In genomic region chr5:16881253-16881652, GRCh38 we compare ENCODE assay signal across 17 cellular contexts. TPM values are rescaled to one million over a fixed set of nuclear protein-coding genes. Genes with fewer than 3 reads are reported as not detected.
DNase-seq lines count a peak whose midpoint lies in the region; ATAC-seq, FAIRE-seq and TF ChIP-seq lines count a peak whose summit lies in the region.
"Had no signal": no experiment of that assay in that cellular context is flagged by ENCODE, and none has a peak within 500 bp of the region (broad histone marks: within the 10 kb centered on the region; RNA-seq: fewer than 3 reads in every experiment).

No MANE protein-coding gene starts in this region.

- intact Hi-C loops in psoas muscle (cut with DNase I), result no loop called here

- no peak for TF ChIP-seq CTCF in psoas muscle (IDR thresholded peaks at IDR 0.05)

- peak; percentile 62 for FAIRE-seq in islet of Langerhans (lab: Jason Lieb, UNC)

- WGBS in psoas muscle, 3 donors, result 51 to 73% (median 62%) methylated on average over 3 of the region's 3 CpGs

- H3K4me3 ChIP-seq in psoas muscle (no peak overlapping the region), HAP-1 (no peak overlapping the region)
- H3K4me3 ChIP-seq: cardiac muscle cell, GM23248, sigmoid colon had no signal

- H3K4me1 ChIP-seq in psoas muscle (peaks cover 13% of the 10 kb centered on the region), HAP-1 (peaks cover 5% of the 10 kb centered on the region; the same call in 1 of the 2 replicates)
- H3K4me1 ChIP-seq: sigmoid colon had no signal

- H3K36me3 ChIP-seq in psoas muscle (ENCODE audit: insufficient read depth in 1 of 2, low read depth in 1 of 2), result no peaks in the 10 kb centered on the region
- peaks cover 1% of the 10 kb centered on the region; the same call in 1 of the 2 replicates for H3K36me3 ChIP-seq in HAP-1 (replicated peaks)
- H3K36me3 ChIP-seq: cardiac muscle cell, sigmoid colon had no signal

- peak overlapping the region; percentile 54 for H3K27ac ChIP-seq in psoas muscle
- H3K27ac ChIP-seq: cardiac muscle cell, GM23248, sigmoid colon had no signal

- H3K27me3 ChIP-seq in psoas muscle (ENCODE audit: insufficient read depth in 3 of 3, low read length in 2 of 3) (no peaks in the 10 kb centered on the region), HAP-1 (ENCODE audit: low read depth) (no peaks in the 10 kb centered on the region)
- H3K27me3 ChIP-seq: cardiac muscle cell, sigmoid colon had no signal

- peak; percentile 96 for DNase-seq in DMS53 (lab: John Stamatoyannopoulos, UW)
- DNase-seq in NCI-H526 (lab: John Stamatoyannopoulos, UW), result peak; percentile 94 to 95
- DNase-seq in psoas muscle, result no peak
- DNase-seq in activated CD4-positive, alpha-beta T cell treated with anti-CD3 and anti-CD28 coated beads, Interleukin-2, amount 50 U/mL, for 4 hours, result no peak
- DNase-seq in HAP-1 (ENCODE audit: low spot score in 2 of 2), result no peak
- DNase-seq: activated CD4-positive, CD25-positive, alpha-beta regulatory T cell; effector CD4-positive, alpha-beta T cell; GM23248; KBM-7; NCI-H2171; SHP77 treated with DMSO at 0.1 percent for 48 hours; sigmoid colon; stimulated activated CD4-positive, alpha-beta T cell treated with anti-CD3 and anti-CD28 coated beads, Interleukin-4, amount 100 ng/mL, for 1 hour had no signal

- no peaks in the 10 kb centered on the region for H3K9me3 ChIP-seq in psoas muscle
- H3K9me3 ChIP-seq in HAP-1, result no peaks in the 10 kb centered on the region
- H3K9me3 ChIP-seq: sigmoid colon had no signal

- ATAC-seq in psoas muscle, result no peak
- no peak for ATAC-seq in HG03159 (IDR thresholded peaks at IDR 0.05; ENCODE audit: unreplicated experiment)
- no peak for ATAC-seq in GM19452 (IDR thresholded peaks at IDR 0.05; ENCODE audit: unreplicated experiment)

- in situ Hi-C loops in HAP-1 (cut with MboI; ENCODE audit: low sequenced_read_pairs), result no loop called here

RNA-seq across cellular contexts. Expression of gene MYO10, which starts 54.8 kb away (rescaled TPM):
- total RNA-seq in psoas muscle, result 10 to 100 TPM in 3 of 4 donors, 1 to 10 TPM in 1; 5.8 to 10.2 (median 10.0) TPM
- polyA plus RNA-seq in psoas muscle, result 10 to 100 TPM in 1 of 3 donors, 1 to 10 TPM in 2; 1.8 to 10.9 (median 3.1) TPM

Comparison
In these comparisons a context has a peak if more than half of its experiments do, and no peak if none do; other contexts are left out.
1. DNase-seq: peak in DMS53 (single experiment) and NCI-H526 (2 of 2); none in psoas muscle (0 of 2), activated CD4-positive, alpha-beta T cell treated with anti-CD3 and anti-CD28 coated beads, Interleukin-2, amount 50 U/mL, for 4 hours (0 of 2) and HAP-1 (0 of 2).